In genomic region chr11:801097-801780, GRCh38 we compare ENCODE assay signal across 1 cellular context.
TF ChIP-seq lines count a peak whose summit lies in the region.

No MANE protein-coding gene starts in this region.

TF ChIP-seq in HepG2, 621 proteins besides CTCF, POLR2A, EP300 and RAD21:
- TF ChIP-seq AGO2 (optimal IDR thresholded peaks at IDR 0.05; ENCODE audit: low read depth, low read length) (peak; percentile 37), PHF8 (CRISPR knock-in tag; IDR thresholded peaks at IDR 0.05) (no peak)
